ENCODE assay signal across 19 cellular contexts in the genomic region with DNA sequence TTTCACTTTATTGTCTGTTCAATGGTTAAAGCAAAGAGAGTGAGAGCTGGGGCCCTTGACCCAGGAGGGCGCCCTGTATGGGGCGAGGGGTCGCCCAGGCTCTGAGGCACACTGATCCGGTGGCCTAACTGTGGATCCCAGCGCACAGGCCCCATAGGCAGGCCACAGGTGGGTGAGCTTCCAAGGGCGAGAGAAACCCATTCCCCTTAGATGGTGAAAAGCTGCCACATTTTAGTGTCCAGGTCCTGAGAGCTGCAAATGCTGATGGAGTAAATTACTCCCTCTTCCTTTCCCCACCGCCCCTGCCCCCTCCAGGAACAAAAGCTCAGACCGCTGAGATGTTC. TPM values are rescaled to one million over a fixed set of nuclear protein-coding genes. Genes with fewer than 3 reads are reported as not detected.
"Had no signal": no experiment of that assay in that cellular context is flagged by ENCODE, and none has a peak within 500 bp of the region (broad histone marks: within the 10 kb centered on the region; RNA-seq: fewer than 3 reads in every experiment).

No MANE protein-coding gene starts in this region.

- H3K27ac ChIP-seq: brain microvascular endothelial cell, psoas muscle, upper lobe of right lung had no signal

- H3K4me3 ChIP-seq: psoas muscle, upper lobe of right lung had no signal

- H3K9me3 ChIP-seq: psoas muscle, upper lobe of right lung had no signal

- H3K9me3 Mint-ChIP-seq: activated naive CD4-positive, alpha-beta T cell treated with anti-CD3 and anti-CD28 coated beads for 36 hours; dendritic cell treated with granulocyte-macrophage colony-stimulating factor and Interleukin-4, amounts not matched to agents 40 ng/mL and 50 ng/mL, for 4 days; stimulated activated naive CD8-positive, alpha-beta T cell treated with anti-CD3 and anti-CD28 coated beads, Interleukin-15, Interleukin-2, amounts not matched to agents 100 ng/mL and 50 ng/mL, for 24 hours; T-helper 2 cell treated with Interferon-gamma antibody and Interleukin-4, amounts not matched to agents 5 μg/mL and 100 μg/mL, for 36 hours had no signal

- H3K36me3 ChIP-seq: brain microvascular endothelial cell, upper lobe of right lung had no signal

- H3K36me3 Mint-ChIP-seq: activated CD8-positive, alpha-beta memory T cell treated with anti-CD3 and anti-CD28 coated beads, Interleukin-2, amount 10 ng/mL, durations not matched to agents 7 days and 5 days had no signal

- H3K4me3 Mint-ChIP-seq: activated CD8-positive, alpha-beta memory T cell treated with anti-CD3 and anti-CD28 coated beads, Interleukin-2, amount 10 ng/mL, durations not matched to agents 7 days and 5 days; stimulated activated naive CD8-positive, alpha-beta T cell treated with anti-CD3 and anti-CD28 coated beads, Interleukin-15, Interleukin-2, amounts not matched to agents 100 ng/mL and 50 ng/mL, for 24 hours; T-helper 2 cell treated with Interferon-gamma antibody and Interleukin-4, amounts not matched to agents 5 μg/mL and 100 μg/mL, for 36 hours had no signal

- ATAC-seq: activated CD8-positive, alpha-beta memory T cell treated with anti-CD3 and anti-CD28 coated beads, Interleukin-2, amount 10 ng/mL, durations not matched to agents 7 days and 5 days; sciatic nerve; upper lobe of right lung had no signal

- H3K27ac Mint-ChIP-seq: activated CD8-positive, alpha-beta memory T cell treated with anti-CD3 and anti-CD28 coated beads, Interleukin-2, amount 10 ng/mL, durations not matched to agents 7 days and 5 days; activated naive CD4-positive, alpha-beta T cell treated with anti-CD3 and anti-CD28 coated beads for 36 hours; dendritic cell treated with granulocyte-macrophage colony-stimulating factor and Interleukin-4, amounts not matched to agents 40 ng/mL and 50 ng/mL, for 4 days; stimulated activated naive CD8-positive, alpha-beta T cell treated with anti-CD3 and anti-CD28 coated beads, Interleukin-15, Interleukin-2, amounts not matched to agents 100 ng/mL and 50 ng/mL, for 24 hours; T-helper 2 cell treated with Interferon-gamma antibody and Interleukin-4, amounts not matched to agents 5 μg/mL and 100 μg/mL, for 36 hours had no signal

- DNase-seq: activated CD4-positive, alpha-beta T cell treated with anti-CD3 and anti-CD28 coated beads for 1 hour; activated CD4-positive, alpha-beta T cell treated with anti-CD3 and anti-CD28 coated beads, Interleukin-2, amount 50 U/mL, for 48 hours; activated CD8-positive, alpha-beta memory T cell treated with anti-CD3 and anti-CD28 coated beads, Interleukin-2, amount 10 ng/mL, durations not matched to agents 7 days and 5 days; activated naive CD4-positive, alpha-beta T cell treated with anti-CD3 and anti-CD28 coated beads for 36 hours; amygdala; brain microvascular endothelial cell; cerebellar nuclear complex; hippocampal formation; kidney glomerular epithelial cell; occipital lobe; psoas muscle; SW 1271; upper lobe of right lung had no signal

RNA-seq across cellular contexts. Expression of gene DLX2, which starts 5.9 kb away (rescaled TPM):
- total RNA-seq: activated naive CD4-positive, alpha-beta T cell treated with anti-CD3 and anti-CD28 coated beads for 36 hours; psoas muscle; upper lobe of right lung had no signal
- polyA plus RNA-seq: psoas muscle had no signal

RNA-seq across cellular contexts. Expression of gene DLX1, which starts 23.3 kb away (rescaled TPM):
- total RNA-seq: activated CD8-positive, alpha-beta memory T cell treated with anti-CD3 and anti-CD28 coated beads, Interleukin-2, amount 10 ng/mL, durations not matched to agents 7 days and 5 days; activated naive CD4-positive, alpha-beta T cell treated with anti-CD3 and anti-CD28 coated beads for 36 hours; epithelial cell of proximal tubule; glomerular endothelial cell; upper lobe of right lung had no signal
